Comparison of ENCODE assay signal across 16 cellular contexts in the genomic region with DNA sequence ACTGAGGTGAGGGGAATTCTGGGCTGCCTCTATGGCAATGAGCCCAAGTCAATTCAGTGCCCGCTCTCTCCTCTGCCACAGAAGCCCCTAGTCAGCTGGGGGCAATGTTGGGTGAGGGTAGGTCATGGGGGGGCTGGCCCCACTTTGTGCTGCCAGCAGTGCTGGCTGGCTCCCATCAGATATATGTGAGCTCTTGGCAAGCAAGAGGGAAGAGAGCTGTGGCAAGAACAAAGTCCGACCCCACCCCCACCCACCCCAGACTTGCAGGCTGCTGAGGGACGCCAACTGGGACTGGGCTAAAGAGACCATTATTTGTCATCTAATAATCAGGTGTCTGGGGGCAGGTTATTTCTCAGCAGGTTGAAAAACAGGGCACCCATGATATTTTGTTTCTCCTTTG.
DNase-seq lines count a peak whose midpoint lies in the region; ATAC-seq, FAIRE-seq and TF ChIP-seq lines count a peak whose summit lies in the region.
"Had no signal": no experiment of that assay in that cellular context is flagged by ENCODE, and none has a peak within 500 bp of the region (broad histone marks: within the 10 kb centered on the region; RNA-seq: fewer than 3 reads in every experiment).

No MANE protein-coding gene starts in this region.

- no peak overlapping the region for H3K4me3 Mint-ChIP-seq in activated CD8-positive, alpha-beta T cell treated with anti-CD3 and anti-CD28 coated beads, Interleukin-2, amount 10 ng/mL, durations not matched to agents 7 days and 5 days
- no peak overlapping the region for H3K4me3 Mint-ChIP-seq in activated CD8-positive, alpha-beta T cell treated with anti-CD3 and anti-CD28 coated beads for 36 hours
- H3K4me3 Mint-ChIP-seq in mesothelial cell of epicardium, result no peak overlapping the region
- H3K4me3 Mint-ChIP-seq: CD4-positive, alpha-beta T cell had no signal

- intact Hi-C loops in activated CD8-positive, alpha-beta T cell treated with anti-CD3 and anti-CD28 coated beads for 36 hours (cut with micrococcal nuclease), result no loop called here
- intact Hi-C loops in gastrocnemius medialis (cut with DNase I; ENCODE audit: low total_unique reads), result loop anchor here (10.0 kb wide), 1 partner anchor 974 kb away; a partner anchor contains a TSS
- intact Hi-C loops in vagina (cut with DNase I), result loop anchor here (10.0 kb wide), 1 partner anchor 46 kb away; no protein-coding TSS in a partner anchor

- WGBS in H1 (ENCODE audit: extremely low coverage in 1 of 2, insufficient coverage in 1 of 2, insufficient read length in 1 of 2, insufficient replicate concordance in 2 of 2, low coverage in 1 of 2, low lambda C conversion rate in 2 of 2, missing lambda C conversion rate in 1 of 2), 2 experiments, result 82% methylated on average over 2 of the region's 3 CpGs; no CpG with 5 or more reads in 1 of the 2 experiments
- whole genome bisulfite sequencing in liver, result 35% methylated on average over 3 of the region's 3 CpGs

- H3K9me3 ChIP-seq in H1 (ENCODE audit: insufficient read depth in 2 of 2, low read depth in 1 of 2, low read length in 1 of 2), result no peaks in the 10 kb centered on the region
- H3K9me3 ChIP-seq in liver (ENCODE audit: control insufficient read depth in 4 of 4, low read length in 3 of 4), result no peaks in the 10 kb centered on the region
- no peaks in the 10 kb centered on the region for H3K9me3 ChIP-seq in gastrocnemius medialis
- no peaks in the 10 kb centered on the region for H3K9me3 ChIP-seq in vagina
- H3K9me3 ChIP-seq: BLaER1 treated with 17β-estradiol and CSF1 and Interleukin-3, amounts not matched to agents 10 nM and 100 nM had no signal

- in situ Hi-C loops in gastrocnemius medialis (cut with MboI; ENCODE audit: low sequenced_read_pairs in 4 of 4), result loop anchor here in 1 of 4 donors (10.0 kb wide), 1 partner anchor 46 kb away; no protein-coding TSS in a partner anchor

- TF ChIP-seq POLR2A in H1 (IDR thresholded peaks at IDR 0.05; ENCODE audit: control extremely low read depth in 1 of 2, low read depth in 2 of 2, low read length in 2 of 2), result no peak
- TF ChIP-seq POLR2A in gastrocnemius medialis (IDR thresholded peaks at IDR 0.05), result no peak
- TF ChIP-seq POLR2A in vagina (IDR thresholded peaks at IDR 0.05), result no peak

- no peak overlapping the region for H3K9ac ChIP-seq in H1 (replicated peaks in 1 of 4; ENCODE audit: extremely low read depth in 1 of 4, low read depth in 3 of 4, low read length in 3 of 4)
- H3K9ac ChIP-seq in liver (ENCODE audit: low read depth in 1 of 2, low read length in 2 of 2), result no peak overlapping the region
- H3K9ac ChIP-seq: BLaER1 treated with 17β-estradiol and CSF1 and Interleukin-3, amounts not matched to agents 10 nM and 100 nM; GM23248 had no signal

- TF ChIP-seq RAD21 in H1 (IDR thresholded peaks at IDR 0.05 in 1 of 2, conservative IDR thresholded peaks at IDR 0.05 in 1 of 2; ENCODE audit: low read depth in 2 of 2, low read length in 2 of 2), result no peak
- no peak for TF ChIP-seq RAD21 in liver (IDR thresholded peaks at IDR 0.05)

- H3K4ac ChIP-seq in H1 (replicated peaks; ENCODE audit: insufficient read length, low read depth, low read length), result no peak overlapping the region

- no peak for ATAC-seq in activated CD8-positive, alpha-beta T cell treated with anti-CD3 and anti-CD28 coated beads, Interleukin-2, amount 10 ng/mL, durations not matched to agents 7 days and 5 days
- no peak for ATAC-seq in activated CD8-positive, alpha-beta T cell treated with anti-CD3 and anti-CD28 coated beads for 36 hours
- ATAC-seq in gastrocnemius medialis, result no peak

- POLR2A ChIA-PET in activated CD8-positive, alpha-beta T cell treated with anti-CD3 and anti-CD28 coated beads, Interleukin-2, amount 10 ng/mL, durations not matched to agents 7 days and 5 days (lab: Charles Lee), result no interaction called here
- POLR2A ChIA-PET in activated CD8-positive, alpha-beta T cell treated with anti-CD3 and anti-CD28 coated beads for 36 hours (lab: Charles Lee), result no interaction called here
- POLR2A ChIA-PET in H1 (lab: Charles Lee; ENCODE audit: partially characterized antibody), result no interaction called here

- H2AFZ ChIP-seq in H1 (ENCODE audit: low read length), result no peak overlapping the region
- H2AFZ ChIP-seq: GM23248 had no signal

- H3K4me1 Mint-ChIP-seq in activated CD8-positive, alpha-beta T cell treated with anti-CD3 and anti-CD28 coated beads, Interleukin-2, amount 10 ng/mL, durations not matched to agents 7 days and 5 days (ENCODE audit: low read depth), result peaks cover 24% of the 10 kb centered on the region
- H3K4me1 Mint-ChIP-seq in activated CD8-positive, alpha-beta T cell treated with anti-CD3 and anti-CD28 coated beads for 36 hours (ENCODE audit: low read depth), result peaks cover 9% of the 10 kb centered on the region
- peaks cover 26% of the 10 kb centered on the region for H3K4me1 Mint-ChIP-seq in mesothelial cell of epicardium

- no peak overlapping the region for H2BK15ac ChIP-seq in H1 (ENCODE audit: low read length)

- no peak for TF ChIP-seq CTCF in activated CD8-positive, alpha-beta T cell treated with anti-CD3 and anti-CD28 coated beads for 36 hours (IDR thresholded peaks at IDR 0.05)
- TF ChIP-seq CTCF in H1 (IDR thresholded peaks at IDR 0.05; ENCODE audit: control extremely low read depth in 1 of 3, insufficient read depth in 1 of 3, low read depth in 1 of 3, low read length in 3 of 3), result no peak
- no peak for TF ChIP-seq CTCF in liver (IDR thresholded peaks at IDR 0.05; ENCODE audit: low read depth, low read length, missing input control)
- no peak for TF ChIP-seq CTCF in gastrocnemius medialis (IDR thresholded peaks at IDR 0.05 in 4 of 5, conservative IDR thresholded peaks at IDR 0.05 in 1 of 5)
- TF ChIP-seq CTCF in mesothelial cell of epicardium (IDR thresholded peaks at IDR 0.05; ENCODE audit: unreplicated experiment), result no peak
- no peak for TF ChIP-seq CTCF in vagina (IDR thresholded peaks at IDR 0.05)

- H3K27ac ChIP-seq in H1 (ENCODE audit: low read depth, low read length), result no peak overlapping the region
- H3K27ac ChIP-seq in liver (ENCODE audit: low read depth in 1 of 2, low read length in 2 of 2), result no peak overlapping the region
- peak overlapping the region; percentile 91 to 98 (median 95) for H3K27ac ChIP-seq in gastrocnemius medialis
- no peak overlapping the region for H3K27ac ChIP-seq in vagina
- H3K27ac ChIP-seq: BLaER1 treated with 17β-estradiol and CSF1 and Interleukin-3, amounts not matched to agents 10 nM and 100 nM; GM23248 had no signal

- no peaks in the 10 kb centered on the region for H3K79me1 ChIP-seq in H1 (ENCODE audit: low read depth, low read length)

- H3K27me3 Mint-ChIP-seq in activated CD8-positive, alpha-beta T cell treated with anti-CD3 and anti-CD28 coated beads, Interleukin-2, amount 10 ng/mL, durations not matched to agents 7 days and 5 days (ENCODE audit: low read depth), result no peaks in the 10 kb centered on the region
- H3K27me3 Mint-ChIP-seq in activated CD8-positive, alpha-beta T cell treated with anti-CD3 and anti-CD28 coated beads for 36 hours, result peaks cover 1% of the 10 kb centered on the region
- no peaks in the 10 kb centered on the region for H3K27me3 Mint-ChIP-seq in mesothelial cell of epicardium (ENCODE audit: low read depth)
- H3K27me3 Mint-ChIP-seq: CD4-positive, alpha-beta T cell had no signal

- H2BK12ac ChIP-seq in H1 (ENCODE audit: low read depth, low read length), result no peak overlapping the region

- H3K4me1 ChIP-seq in H1 (replicated peaks in 1 of 4; ENCODE audit: control insufficient read depth in 3 of 4, insufficient read depth in 4 of 4, low read length in 3 of 4) (peaks cover under 1 to 10% (median 3%) of the 10 kb centered on the region in 4 experiments; a peak in 5 of 7 replicates), liver (ENCODE audit: control insufficient read depth in 4 of 4, insufficient read depth in 4 of 4, low read length in 3 of 4) (peaks cover 10 to 42% (median 30%) of the 10 kb centered on the region in 4 donors), gastrocnemius medialis (peaks cover 46 to 60% of the 10 kb centered on the region in 2 donors), vagina (peaks cover 38% of the 10 kb centered on the region)

- H3K36me3 Mint-ChIP-seq in activated CD8-positive, alpha-beta T cell treated with anti-CD3 and anti-CD28 coated beads, Interleukin-2, amount 10 ng/mL, durations not matched to agents 7 days and 5 days (ENCODE audit: low read depth), result no peaks in the 10 kb centered on the region
- H3K36me3 Mint-ChIP-seq in activated CD8-positive, alpha-beta T cell treated with anti-CD3 and anti-CD28 coated beads for 36 hours (ENCODE audit: low read depth), result no peaks in the 10 kb centered on the region
- no peaks in the 10 kb centered on the region for H3K36me3 Mint-ChIP-seq in mesothelial cell of epicardium

- H4K5ac ChIP-seq in H1 (ENCODE audit: insufficient read length, low read depth, low read length), result no peak overlapping the region

- H3K79me2 ChIP-seq in H1 (ENCODE audit: control insufficient read depth in 1 of 2, insufficient read depth in 2 of 2, low read length in 2 of 2), result no peaks in the 10 kb centered on the region

- H3K9me3 Mint-ChIP-seq in activated CD8-positive, alpha-beta T cell treated with anti-CD3 and anti-CD28 coated beads, Interleukin-2, amount 10 ng/mL, durations not matched to agents 7 days and 5 days (ENCODE audit: insufficient read depth), result no peaks in the 10 kb centered on the region
- H3K9me3 Mint-ChIP-seq in activated CD8-positive, alpha-beta T cell treated with anti-CD3 and anti-CD28 coated beads for 36 hours, result no peaks in the 10 kb centered on the region
- no peaks in the 10 kb centered on the region for H3K9me3 Mint-ChIP-seq in mesothelial cell of epicardium
- H3K9me3 Mint-ChIP-seq: CD4-positive, alpha-beta T cell had no signal

- H3K36me3 ChIP-seq in H1 (ENCODE audit: control insufficient read depth in 2 of 4, insufficient read depth in 4 of 4, low read length in 3 of 4) (no peaks in the 10 kb centered on the region), liver (ENCODE audit: control insufficient read depth in 4 of 4, insufficient read depth in 3 of 4, low read depth in 1 of 4, low read length in 3 of 4) (no peaks in the 10 kb centered on the region), gastrocnemius medialis (no peaks in the 10 kb centered on the region), vagina (no peaks in the 10 kb centered on the region)
- H3K36me3 ChIP-seq: BLaER1 treated with 17β-estradiol and CSF1 and Interleukin-3, amounts not matched to agents 10 nM and 100 nM had no signal

- TF ChIP-seq EP300 in H1 (IDR thresholded peaks at IDR 0.05; ENCODE audit: borderline replicate concordance in 1 of 2, low read depth in 2 of 2, low read length in 2 of 2), result no peak

- H3K4me3 ChIP-seq in H1 (ENCODE audit: extremely low read depth in 1 of 4, insufficient read depth in 2 of 4, low read depth in 3 of 4, low read length in 4 of 4), result no peak overlapping the region
- H3K4me3 ChIP-seq in liver (ENCODE audit: low read depth in 1 of 3, low read length in 3 of 3), result no peak overlapping the region
- no peak overlapping the region for H3K4me3 ChIP-seq in gastrocnemius medialis
- no peak overlapping the region for H3K4me3 ChIP-seq in vagina
- H3K4me3 ChIP-seq: BLaER1 treated with 17β-estradiol and CSF1 and Interleukin-3, amounts not matched to agents 10 nM and 100 nM; GM23248 had no signal

- CTCF ChIA-PET in activated CD8-positive, alpha-beta T cell treated with anti-CD3 and anti-CD28 coated beads, Interleukin-2, amount 10 ng/mL, durations not matched to agents 7 days and 5 days (lab: Charles Lee), result no interaction called here
- CTCF ChIA-PET in activated CD8-positive, alpha-beta T cell treated with anti-CD3 and anti-CD28 coated beads for 36 hours (lab: Charles Lee), result no interaction called here
- CTCF ChIA-PET in H1 (lab: Charles Lee; ENCODE audit: partially characterized antibody), result interaction anchor here (1.4 kb wide), 1 partner anchor 110 kb away, joined by 3 read pairs; no protein-coding TSS in a partner anchor

- H3K4me2 ChIP-seq in H1 (ENCODE audit: insufficient read depth in 1 of 2, low read depth in 2 of 2, low read length in 2 of 2), result no peak overlapping the region
- H3K4me2 ChIP-seq: BLaER1 treated with 17β-estradiol and CSF1 and Interleukin-3, amounts not matched to agents 10 nM and 100 nM had no signal

- no peaks in the 10 kb centered on the region for H3K27me3 ChIP-seq in H1 (replicated peaks in 1 of 4; ENCODE audit: control insufficient read depth in 3 of 4, extremely low read depth in 1 of 4, insufficient read depth in 3 of 4, low read length in 3 of 4)
- no peaks in the 10 kb centered on the region for H3K27me3 ChIP-seq in liver (ENCODE audit: control insufficient read depth in 4 of 4, insufficient read depth in 4 of 4, low read length in 3 of 4)
- no peaks in the 10 kb centered on the region for H3K27me3 ChIP-seq in gastrocnemius medialis
- no peaks in the 10 kb centered on the region for H3K27me3 ChIP-seq in vagina
- H3K27me3 ChIP-seq: BLaER1 treated with 17β-estradiol and CSF1 and Interleukin-3, amounts not matched to agents 10 nM and 100 nM had no signal

- no peak overlapping the region for H2AK5ac ChIP-seq in H1 (ENCODE audit: low read depth, low read length)

- FAIRE-seq in H1 (lab: Jason Lieb, UNC), result no peak
- FAIRE-seq: G401.6, GM12891 had no signal

- no peak overlapping the region for H2BK120ac ChIP-seq in H1 (replicated peaks; ENCODE audit: low read depth, low read length)

- H3K23me2 ChIP-seq in H1 (ENCODE audit: low read depth, low read length), result no peaks in the 10 kb centered on the region

- no peak overlapping the region for H3K23ac ChIP-seq in H1 (ENCODE audit: insufficient read length)

- H3K56ac ChIP-seq in H1 (replicated peaks; ENCODE audit: insufficient read length, low read depth, low read length), result no peak overlapping the region

- H2BK5ac ChIP-seq in H1 (ENCODE audit: low read depth, low read length), result no peak overlapping the region

- H4K8ac ChIP-seq in H1 (ENCODE audit: extremely low read depth, insufficient read depth, low read length), result peak overlapping the region; percentile 16; the same call in 1 of the 2 replicates

- peak overlapping the region; percentile 27 for H3K27ac Mint-ChIP-seq in activated CD8-positive, alpha-beta T cell treated with anti-CD3 and anti-CD28 coated beads, Interleukin-2, amount 10 ng/mL, durations not matched to agents 7 days and 5 days
- no peak overlapping the region for H3K27ac Mint-ChIP-seq in activated CD8-positive, alpha-beta T cell treated with anti-CD3 and anti-CD28 coated beads for 36 hours
- no peak overlapping the region for H3K27ac Mint-ChIP-seq in mesothelial cell of epicardium
- H3K27ac Mint-ChIP-seq: CD4-positive, alpha-beta T cell had no signal

- DNase-seq in activated CD8-positive, alpha-beta T cell treated with anti-CD3 and anti-CD28 coated beads, Interleukin-2, amount 10 ng/mL, durations not matched to agents 7 days and 5 days, result no peak
- DNase-seq in activated CD8-positive, alpha-beta T cell treated with anti-CD3 and anti-CD28 coated beads for 36 hours, result no peak
- no peak for DNase-seq in H1 (ENCODE audit: low read depth in 1 of 2, low spot score in 2 of 2)
- DNase-seq in gastrocnemius medialis, result no peak
- DNase-seq in NCI-H187 (lab: John Stamatoyannopoulos, UW), result no peak
- no peak for DNase-seq in mesothelial cell of epicardium (ENCODE audit: low spot score in 2 of 2, unreplicated experiment in 2 of 2)
- no peak for DNase-seq in vagina (ENCODE audit: extremely low spot score in 2 of 2)
- DNase-seq: ACHN; CD4-positive, alpha-beta T cell; DMS79; GM23248; H7 had no signal

- H3K14ac ChIP-seq in H1 (ENCODE audit: insufficient read length), result no peak overlapping the region

- H4K91ac ChIP-seq in H1 (replicated peaks; ENCODE audit: insufficient read length, low read length), result no peak overlapping the region

- no peaks in the 10 kb centered on the region for H4K20me1 ChIP-seq in H1 (replicated peaks in 1 of 2; ENCODE audit: control insufficient read depth in 1 of 2, insufficient read depth in 2 of 2, low read length in 2 of 2)
- H4K20me1 ChIP-seq: BLaER1 treated with 17β-estradiol and CSF1 and Interleukin-3, amounts not matched to agents 10 nM and 100 nM had no signal

- H2BK20ac ChIP-seq in H1 (ENCODE audit: low read length), result no peak overlapping the region

- no peak overlapping the region for H3K18ac ChIP-seq in H1 (ENCODE audit: extremely low read depth, low read length)

Comparison
In these comparisons a context has a peak if more than half of its experiments do, and no peak if none do; other contexts are left out.
1. H3K27ac ChIP-seq: peak in gastrocnemius medialis (4 of 4); none in H1 (single experiment), liver (0 of 2) and vagina (single experiment).